In genomic region chr17:51461578-51462004, GRCh38 we compare ENCODE assay signal across 8 cellular contexts.
DNase-seq lines count a peak whose midpoint lies in the region; ATAC-seq and TF ChIP-seq lines count a peak whose summit lies in the region.

No MANE protein-coding gene starts in this region.

- H3K36me3 ChIP-seq in Panc1 (ENCODE audit: control insufficient read depth, insufficient read depth, low read length) (no peaks in the 10 kb centered on the region), uterus (no peaks in the 10 kb centered on the region)

- no peak overlapping the region for H3K27ac ChIP-seq in Panc1 (ENCODE audit: low read length)
- no peak overlapping the region for H3K27ac ChIP-seq in uterus

- H3K4me1 ChIP-seq in Panc1 (ENCODE audit: control insufficient read depth, insufficient read depth, low read length), result no peaks in the 10 kb centered on the region
- H3K4me1 ChIP-seq in uterus, result no peaks in the 10 kb centered on the region

- H3K27me3 ChIP-seq in Panc1 (ENCODE audit: control insufficient read depth, insufficient read depth, low read length), result peaks cover 11% of the 10 kb centered on the region
- H3K27me3 ChIP-seq in uterus, result no peaks in the 10 kb centered on the region

- no peak overlapping the region for H3K27ac Mint-ChIP-seq in activated T-helper 17 cell treated with anti-CD3 and anti-CD28 coated beads, Interleukin-2, amount 50 U/mL, for 72 hours

- TF ChIP-seq CTCF in Panc1 (IDR thresholded peaks at IDR 0.05) (peak; percentile 93), uterus (IDR thresholded peaks at IDR 0.05) (peak in 1 of 4 experiments; percentile 32)

- peak; percentile 29 to 53 for DNase-seq in AML-193 (lab: John Stamatoyannopoulos, UW)
- peak; percentile 26 for DNase-seq in HPDE6-E6E7 (ENCODE audit: extremely low spot score)
- DNase-seq in Panc1 (ENCODE audit: low read depth, low spot score), result peak; percentile 27
- DNase-seq in head of caudate nucleus, result peak in 41 of 42 donors; percentile 9 to 83 (median 53)
- peak; percentile 4 for DNase-seq in renal cortical epithelial cell (ENCODE audit: low read depth)
- DNase-seq in uterus, result no peak

- in situ Hi-C loops in Panc1 (cut with HindIII; ENCODE audit: low pct_unique_long_range_greater_than_20kb, low sequenced_read_pairs), result no loop called here

- CTCF ChIA-PET in Panc1 (lab: Charles Lee), result interaction anchor here (0.6 kb wide), 1 partner anchor 203 kb away, joined by 3 read pairs; no protein-coding TSS in a partner anchor

- POLR2A ChIA-PET in Panc1 (lab: Charles Lee), result no interaction called here

- no peaks in the 10 kb centered on the region for H3K36me3 Mint-ChIP-seq in activated T-helper 17 cell treated with anti-CD3 and anti-CD28 coated beads, Interleukin-2, amount 50 U/mL, for 72 hours (ENCODE audit: low read depth)

- no peak overlapping the region for H3K4me3 Mint-ChIP-seq in activated T-helper 17 cell treated with anti-CD3 and anti-CD28 coated beads, Interleukin-2, amount 50 U/mL, for 72 hours

- no peaks in the 10 kb centered on the region for H3K4me1 Mint-ChIP-seq in activated T-helper 17 cell treated with anti-CD3 and anti-CD28 coated beads, Interleukin-2, amount 50 U/mL, for 72 hours

- no peaks in the 10 kb centered on the region for H3K9me3 ChIP-seq in Panc1 (ENCODE audit: control insufficient read depth, insufficient read depth, low read depth, low read length)
- no peaks in the 10 kb centered on the region for H3K9me3 ChIP-seq in uterus

- TF ChIP-seq POLR2A in uterus (IDR thresholded peaks at IDR 0.05), result no peak

- H3K27me3 Mint-ChIP-seq in activated T-helper 17 cell treated with anti-CD3 and anti-CD28 coated beads, Interleukin-2, amount 50 U/mL, for 72 hours, result no peaks in the 10 kb centered on the region

- no TSS peak for BruUV-seq in Panc1 (replicated peaks; lab: Mats Ljungman, UMichigan)

- ATAC-seq in GM18867 (IDR thresholded peaks at IDR 0.05; ENCODE audit: unreplicated experiment), result peak; percentile 80
- ATAC-seq in Panc1, result peak; percentile 93
- peak; percentile 75 for ATAC-seq in activated T-helper 17 cell treated with anti-CD3 and anti-CD28 coated beads, Interleukin-2, amount 50 U/mL, for 72 hours (replicated peaks)

- H3K4me3 ChIP-seq in Panc1 (ENCODE audit: low read depth in 2 of 2, low read length in 2 of 2), result no peak overlapping the region
- no peak overlapping the region for H3K4me3 ChIP-seq in uterus

- intact Hi-C loops in Panc1 (cut with micrococcal nuclease; ENCODE audit: unreplicated experiment) (loop anchor here (2.0 to 10.0 kb wide), 2 partner anchors 73 to 273 kb away; no protein-coding TSS in a partner anchor), head of caudate nucleus (cut with DNase I) (no loop called here), uterus (cut with DNase I; ENCODE audit: low total_unique reads) (no loop called here)

- H3K9me3 Mint-ChIP-seq in activated T-helper 17 cell treated with anti-CD3 and anti-CD28 coated beads, Interleukin-2, amount 50 U/mL, for 72 hours, result no peaks in the 10 kb centered on the region

Comparison
In these comparisons a context has a peak if more than half of its experiments do, and no peak if none do; other contexts are left out.
1. DNase-seq: peak in AML-193 (2 of 2), HPDE6-E6E7 (single experiment), Panc1 (single experiment), head of caudate nucleus (41 of 42) and renal cortical epithelial cell (single experiment); none in uterus (0 of 2).
2. Peak in every context shown above with its lines, with median percentiles within 50 percentile points of each other: ATAC-seq.